In genomic region chr4:152304220-152304619, GRCh38 we compare ENCODE assay signal across 10 cellular contexts.
A peak's percentile ranks its signal among the peaks of the same experiment; 100 is the strongest.
DNase-seq lines count a peak whose midpoint lies in the region; ATAC-seq lines count a peak whose summit lies in the region.
"Had no signal": no experiment of that assay in that cellular context is flagged by ENCODE, and none has a peak within 500 bp of the region (broad histone marks: within the 10 kb centered on the region; RNA-seq: fewer than 3 reads in every experiment).

No MANE protein-coding gene starts in this region.

- no peak overlapping the region for H2BK5ac ChIP-seq in mesendoderm (ENCODE audit: low read length)

- no peak overlapping the region for H3K4ac ChIP-seq in mesendoderm (ENCODE audit: low read depth, low read length)

- no peak overlapping the region for H2AK5ac ChIP-seq in mesendoderm (ENCODE audit: low read length)

- no peak overlapping the region for H3K4me3 ChIP-seq in mesendoderm (ENCODE audit: low read length)

- no peaks in the 10 kb centered on the region for H3K36me3 ChIP-seq in mesendoderm (ENCODE audit: control insufficient read depth, insufficient read depth, low read length)

- no peak overlapping the region for H3K4me2 ChIP-seq in mesendoderm (ENCODE audit: low read length)

- H3K4me1 ChIP-seq in mesendoderm (ENCODE audit: control insufficient read depth, low read depth, low read length) = no peaks in the 10 kb centered on the region

- intact Hi-C loops in left colon (cut with DNase I, micrococcal nuclease) = no loop called here

- no peaks in the 10 kb centered on the region for H3K79me2 ChIP-seq in mesendoderm (ENCODE audit: control insufficient read depth, insufficient read depth, low read length)

- ATAC-seq in GM18867 (IDR thresholded peaks at IDR 0.05; ENCODE audit: unreplicated experiment) = peak; percentile 83
- peak; percentile 87 for ATAC-seq in GM21786 (IDR thresholded peaks at IDR 0.05; ENCODE audit: unreplicated experiment)
- ATAC-seq in HG03469 (IDR thresholded peaks at IDR 0.05; ENCODE audit: unreplicated experiment) = peak; percentile 63
- ATAC-seq in left colon = no peak
- ATAC-seq: right cardiac atrium had no signal

- H3K27me3 ChIP-seq in mesendoderm (ENCODE audit: insufficient read depth, low read length, poor library complexity) = no peaks in the 10 kb centered on the region

- no CpG with 5 or more reads among the region's 5 CpGs for WGBS in mesendoderm (ENCODE audit: extremely low coverage, insufficient coverage, low lambda C conversion rate)

- H3K27ac ChIP-seq in mesendoderm (ENCODE audit: low read depth, low read length) = no peak overlapping the region

- no peak overlapping the region for H2BK120ac ChIP-seq in mesendoderm (ENCODE audit: low read depth, low read length)

- no peaks in the 10 kb centered on the region for H3K79me1 ChIP-seq in mesendoderm (ENCODE audit: low read length)

- DNase-seq in mesendoderm (peak; percentile 10), GF-D8 (lab: John Stamatoyannopoulos, UW) (no peak), left colon (no peak), nucleus accumbens (lab: John Stamatoyannopoulos, UW) (no peak), middle frontal gyrus (ENCODE audit: extremely low spot score, low spot score) (no peak)
- DNase-seq: NCI-H2171 treated with DMSO at 0.1 percent for 48 hours, right cardiac atrium had no signal

- no peak overlapping the region for H4K5ac ChIP-seq in mesendoderm (ENCODE audit: low read length)

- no peak overlapping the region for H4K8ac ChIP-seq in mesendoderm (ENCODE audit: low read depth, low read length)

- no peak overlapping the region for H2BK15ac ChIP-seq in mesendoderm (replicated peaks; ENCODE audit: low read depth)

- no peak overlapping the region for H3K9ac ChIP-seq in mesendoderm (ENCODE audit: low read length)

- H3K18ac ChIP-seq in mesendoderm (ENCODE audit: low read length) = no peak overlapping the region

- H3K56ac ChIP-seq in mesendoderm (ENCODE audit: low read length) = no peak overlapping the region

- H3K23ac ChIP-seq in mesendoderm (ENCODE audit: low read length) = no peak overlapping the region
